In genomic region chr4:145805490-145805889, GRCh38 we compare ENCODE assay signal across 12 cellular contexts.
DNase-seq lines count a peak whose midpoint lies in the region; ATAC-seq lines count a peak whose summit lies in the region.
"Had no signal": no experiment of that assay in that cellular context is flagged by ENCODE, and none has a peak within 500 bp of the region (broad histone marks: within the 10 kb centered on the region; RNA-seq: fewer than 3 reads in every experiment).

No MANE protein-coding gene starts in this region.

- intact Hi-C loops in activated CD4-positive, alpha-beta T cell treated with anti-CD3 and anti-CD28 coated beads for 36 hours (cut with DNase I, micrococcal nuclease) = loop anchor here (5.0 to 10.0 kb wide), 3 partner anchors 323 to 649 kb away; partner anchors contain the start of gene SMAD1 (in 1 of the 2)
- intact Hi-C loops in activated T-helper 2 cell treated with anti-CD3 and anti-CD28 coated beads, Interferon-gamma antibody, Interleukin-2, Interleukin-4, amounts not matched to agents 10 μg/mL and 5 μg/mL and 100 μg/mL, durations not matched to agents 14 hours and 24 hours and 36 hours (cut with micrococcal nuclease) = loop anchor here (5.0 to 10.0 kb wide), 3 partner anchors 73 to 711 kb away; partner anchors contain the start of genes ABCE1, ANAPC10 and LSM6
- intact Hi-C loops in left ventricle myocardium superior (cut with micrococcal nuclease) (no loop called here), sciatic nerve (cut with DNase I) (no loop called here)

- DNase-seq in activated CD4-positive, alpha-beta T cell treated with anti-CD3 and anti-CD28 coated beads for 36 hours = no peak
- DNase-seq in activated CD4-positive, alpha-beta T cell treated with anti-CD3 and anti-CD28 coated beads, Interleukin-2, amount 10 ng/mL, durations not matched to agents 7 days and 5 days = no peak
- DNase-seq in activated T-helper 2 cell treated with anti-CD3 and anti-CD28 coated beads, Interferon-gamma antibody, Interleukin-2, Interleukin-4, amounts not matched to agents 10 μg/mL and 5 μg/mL and 100 μg/mL, durations not matched to agents 14 hours and 24 hours and 36 hours (ENCODE audit: low spot score) = no peak
- DNase-seq in left ventricle myocardium superior (peak; percentile 32), pulmonary artery endothelial cell (ENCODE audit: low read depth, low spot score) (peak; percentile 44), NCI-H82 treated with DMSO at 0.1 percent for 48 hours (lab: John Stamatoyannopoulos, UW; ENCODE audit: unreplicated experiment) (no peak), sciatic nerve (ENCODE audit: low spot score) (no peak), NCI-H82 (lab: John Stamatoyannopoulos, UW) (no peak)
- DNase-seq: activated effector memory CD4-positive, alpha-beta T cell treated with Interleukin-2 at 50 U/mL for 16 hours; DMS153; ovary; testis had no signal

- H3K27me3 Mint-ChIP-seq in activated CD4-positive, alpha-beta T cell treated with anti-CD3 and anti-CD28 coated beads for 36 hours = no peaks in the 10 kb centered on the region
- no peaks in the 10 kb centered on the region for H3K27me3 Mint-ChIP-seq in activated CD4-positive, alpha-beta T cell treated with anti-CD3 and anti-CD28 coated beads, Interleukin-2, amount 10 ng/mL, durations not matched to agents 7 days and 5 days
- H3K27me3 Mint-ChIP-seq in activated T-helper 2 cell treated with anti-CD3 and anti-CD28 coated beads, Interferon-gamma antibody, Interleukin-2, Interleukin-4, amounts not matched to agents 10 μg/mL and 5 μg/mL and 100 μg/mL, durations not matched to agents 14 hours and 24 hours and 36 hours (ENCODE audit: low read depth) = no peaks in the 10 kb centered on the region

- H3K9me3 Mint-ChIP-seq in activated CD4-positive, alpha-beta T cell treated with anti-CD3 and anti-CD28 coated beads for 36 hours (ENCODE audit: low read depth) = peaks cover 4% of the 10 kb centered on the region
- H3K9me3 Mint-ChIP-seq in activated CD4-positive, alpha-beta T cell treated with anti-CD3 and anti-CD28 coated beads, Interleukin-2, amount 10 ng/mL, durations not matched to agents 7 days and 5 days = peaks cover 17% of the 10 kb centered on the region
- H3K9me3 Mint-ChIP-seq in activated T-helper 2 cell treated with anti-CD3 and anti-CD28 coated beads, Interferon-gamma antibody, Interleukin-2, Interleukin-4, amounts not matched to agents 10 μg/mL and 5 μg/mL and 100 μg/mL, durations not matched to agents 14 hours and 24 hours and 36 hours = peaks cover 15% of the 10 kb centered on the region

- no peak for ATAC-seq in activated CD4-positive, alpha-beta T cell treated with anti-CD3 and anti-CD28 coated beads for 36 hours
- ATAC-seq in left ventricle myocardium superior (peak; percentile 26), sciatic nerve (no peak)

- peaks cover 55% of the 10 kb centered on the region for H3K4me1 Mint-ChIP-seq in activated CD4-positive, alpha-beta T cell treated with anti-CD3 and anti-CD28 coated beads for 36 hours
- H3K4me1 Mint-ChIP-seq in activated CD4-positive, alpha-beta T cell treated with anti-CD3 and anti-CD28 coated beads, Interleukin-2, amount 10 ng/mL, durations not matched to agents 7 days and 5 days = peaks cover 32% of the 10 kb centered on the region
- peaks cover 46% of the 10 kb centered on the region for H3K4me1 Mint-ChIP-seq in activated T-helper 2 cell treated with anti-CD3 and anti-CD28 coated beads, Interferon-gamma antibody, Interleukin-2, Interleukin-4, amounts not matched to agents 10 μg/mL and 5 μg/mL and 100 μg/mL, durations not matched to agents 14 hours and 24 hours and 36 hours (ENCODE audit: low read depth)

- peak overlapping the region; percentile 59 for H3K27ac Mint-ChIP-seq in activated CD4-positive, alpha-beta T cell treated with anti-CD3 and anti-CD28 coated beads for 36 hours
- no peak overlapping the region for H3K27ac Mint-ChIP-seq in activated CD4-positive, alpha-beta T cell treated with anti-CD3 and anti-CD28 coated beads, Interleukin-2, amount 10 ng/mL, durations not matched to agents 7 days and 5 days
- peak overlapping the region; percentile 56 for H3K27ac Mint-ChIP-seq in activated T-helper 2 cell treated with anti-CD3 and anti-CD28 coated beads, Interferon-gamma antibody, Interleukin-2, Interleukin-4, amounts not matched to agents 10 μg/mL and 5 μg/mL and 100 μg/mL, durations not matched to agents 14 hours and 24 hours and 36 hours

- peaks cover 47% of the 10 kb centered on the region for H3K36me3 Mint-ChIP-seq in activated CD4-positive, alpha-beta T cell treated with anti-CD3 and anti-CD28 coated beads for 36 hours (ENCODE audit: low read depth)
- peaks cover 34% of the 10 kb centered on the region for H3K36me3 Mint-ChIP-seq in activated CD4-positive, alpha-beta T cell treated with anti-CD3 and anti-CD28 coated beads, Interleukin-2, amount 10 ng/mL, durations not matched to agents 7 days and 5 days (ENCODE audit: low read depth)
- peaks cover 58% of the 10 kb centered on the region for H3K36me3 Mint-ChIP-seq in activated T-helper 2 cell treated with anti-CD3 and anti-CD28 coated beads, Interferon-gamma antibody, Interleukin-2, Interleukin-4, amounts not matched to agents 10 μg/mL and 5 μg/mL and 100 μg/mL, durations not matched to agents 14 hours and 24 hours and 36 hours (ENCODE audit: low read depth)

- no peak overlapping the region for H3K4me3 Mint-ChIP-seq in activated CD4-positive, alpha-beta T cell treated with anti-CD3 and anti-CD28 coated beads for 36 hours
- H3K4me3 Mint-ChIP-seq in activated CD4-positive, alpha-beta T cell treated with anti-CD3 and anti-CD28 coated beads, Interleukin-2, amount 10 ng/mL, durations not matched to agents 7 days and 5 days = no peak overlapping the region
- no peak overlapping the region for H3K4me3 Mint-ChIP-seq in activated T-helper 2 cell treated with anti-CD3 and anti-CD28 coated beads, Interferon-gamma antibody, Interleukin-2, Interleukin-4, amounts not matched to agents 10 μg/mL and 5 μg/mL and 100 μg/mL, durations not matched to agents 14 hours and 24 hours and 36 hours (ENCODE audit: low read depth)

- CTCF ChIA-PET in activated CD4-positive, alpha-beta T cell treated with anti-CD3 and anti-CD28 coated beads for 36 hours (lab: Charles Lee) = interaction anchor here (1.3 kb wide), 1 partner anchor 38 kb away, joined by 3 read pairs; no protein-coding TSS in a partner anchor
- CTCF ChIA-PET in activated CD4-positive, alpha-beta T cell treated with anti-CD3 and anti-CD28 coated beads, Interleukin-2, amount 10 ng/mL, durations not matched to agents 7 days and 5 days (lab: Charles Lee) = interaction anchor here (0.9 to 1.0 kb wide), 2 partner anchors 9 to 13 kb away, joined by 3 to 5 read pairs; no protein-coding TSS in a partner anchor

- POLR2A ChIA-PET in activated CD4-positive, alpha-beta T cell treated with anti-CD3 and anti-CD28 coated beads for 36 hours (lab: Charles Lee) = interaction anchor here (0.6 kb wide), 1 partner anchor 182 kb away, joined by 6 read pairs; no protein-coding TSS in a partner anchor
- POLR2A ChIA-PET in activated CD4-positive, alpha-beta T cell treated with anti-CD3 and anti-CD28 coated beads, Interleukin-2, amount 10 ng/mL, durations not matched to agents 7 days and 5 days (lab: Charles Lee) = no interaction called here

Comparison
In these comparisons a context has a peak if more than half of its experiments do, and no peak if none do; other contexts are left out.
1. DNase-seq: peak in left ventricle myocardium superior (single experiment) and pulmonary artery endothelial cell (single experiment); none in activated CD4-positive, alpha-beta T cell treated with anti-CD3 and anti-CD28 coated beads for 36 hours (single experiment), activated CD4-positive, alpha-beta T cell treated with anti-CD3 and anti-CD28 coated beads, Interleukin-2, amount 10 ng/mL, durations not matched to agents 7 days and 5 days (single experiment), activated T-helper 2 cell treated with anti-CD3 and anti-CD28 coated beads, Interferon-gamma antibody, Interleukin-2, Interleukin-4, amounts not matched to agents 10 μg/mL and 5 μg/mL and 100 μg/mL, durations not matched to agents 14 hours and 24 hours and 36 hours (single experiment), NCI-H82 treated with DMSO at 0.1 percent for 48 hours (single experiment), sciatic nerve (single experiment) and NCI-H82 (single experiment).
2. intact Hi-C loops: an anchor here in activated CD4-positive, alpha-beta T cell treated with anti-CD3 and anti-CD28 coated beads for 36 hours (5.0 to 10.0 kb wide) and activated T-helper 2 cell treated with anti-CD3 and anti-CD28 coated beads, Interferon-gamma antibody, Interleukin-2, Interleukin-4, amounts not matched to agents 10 μg/mL and 5 μg/mL and 100 μg/mL, durations not matched to agents 14 hours and 24 hours and 36 hours (5.0 to 10.0 kb wide); none called in left ventricle myocardium superior and sciatic nerve.